In genomic region chr17:43830510-43831145, GRCh38 we compare ENCODE assay signal across 14 cellular contexts. TPM values are rescaled to one million over a fixed set of nuclear protein-coding genes. Genes with fewer than 3 reads are reported as not detected.
DNase-seq lines count a peak whose midpoint lies in the region; ATAC-seq, FAIRE-seq and TF ChIP-seq lines count a peak whose summit lies in the region.
"Had no signal": no experiment of that assay in that cellular context is flagged by ENCODE, and none has a peak within 500 bp of the region (broad histone marks: within the 10 kb centered on the region; RNA-seq: fewer than 3 reads in every experiment).

No MANE protein-coding gene starts in this region.

- DNase-seq in stimulated activated CD4-positive, alpha-beta T cell treated with anti-CD3 and anti-CD28 coated beads, Interleukin-15, amount 100 ng/mL, for 24 hours: peak; percentile 26
- DNase-seq in stimulated activated CD4-positive, alpha-beta T cell treated with anti-CD3 and anti-CD28 coated beads, Interleukin-2, amount 100 ng/mL, for 48 hours: no peak
- DNase-seq in mesothelial cell of epicardium (ENCODE audit: low spot score in 2 of 2, unreplicated experiment in 2 of 2) (no peak), urothelium cell line (ENCODE audit: low spot score) (no peak), NCI-H82 (lab: John Stamatoyannopoulos, UW) (no peak), ureter (ENCODE audit: low spot score) (no peak)
- DNase-seq: activated CD4-positive, CD25-positive, alpha-beta regulatory T cell; DMS79 treated with DMSO at 0.1 percent for 48 hours; hypothalamus; IMR-90; testis had no signal

- H3K9me3 Mint-ChIP-seq in activated T-helper 17 cell treated with anti-CD3 and anti-CD28 coated beads, Interleukin-2, amount 50 U/mL, for 72 hours: no peaks in the 10 kb centered on the region
- H3K9me3 Mint-ChIP-seq in mesothelial cell of epicardium: peaks cover 6% of the 10 kb centered on the region

- no peak for TF ChIP-seq CTCF in mesothelial cell of epicardium (IDR thresholded peaks at IDR 0.05; ENCODE audit: unreplicated experiment)

- ATAC-seq in activated T-helper 17 cell treated with anti-CD3 and anti-CD28 coated beads, Interleukin-2, amount 50 U/mL, for 72 hours (replicated peaks): peak; percentile 88

- FAIRE-seq in urothelium cell line (lab: Jason Lieb, UNC): no peak

- H3K4me1 Mint-ChIP-seq in activated T-helper 17 cell treated with anti-CD3 and anti-CD28 coated beads, Interleukin-2, amount 50 U/mL, for 72 hours: peaks cover 14% of the 10 kb centered on the region
- peaks cover 19% of the 10 kb centered on the region for H3K4me1 Mint-ChIP-seq in mesothelial cell of epicardium

- H3K36me3 Mint-ChIP-seq in activated T-helper 17 cell treated with anti-CD3 and anti-CD28 coated beads, Interleukin-2, amount 50 U/mL, for 72 hours (ENCODE audit: low read depth): no peaks in the 10 kb centered on the region
- H3K36me3 Mint-ChIP-seq in mesothelial cell of epicardium: peaks cover 26% of the 10 kb centered on the region

- H3K4me3 Mint-ChIP-seq in activated T-helper 17 cell treated with anti-CD3 and anti-CD28 coated beads, Interleukin-2, amount 50 U/mL, for 72 hours: peak overlapping the region; percentile 15
- peak overlapping the region; percentile 77 for H3K4me3 Mint-ChIP-seq in mesothelial cell of epicardium
- H3K4me3 Mint-ChIP-seq: activated T-helper 1 cell treated with anti-CD3 and anti-CD28 coated beads, Interleukin-12 subunit alpha, Interleukin-12 subunit beta, Interleukin-2, Interleukin-4 antibody, amounts not matched to agents 30 ng/mL and 10 ng/mL and 1 ng/mL, durations not matched to agents 14 hours and 24 hours and 36 hours had no signal

- H3K27me3 Mint-ChIP-seq in activated T-helper 17 cell treated with anti-CD3 and anti-CD28 coated beads, Interleukin-2, amount 50 U/mL, for 72 hours: peaks cover 14% of the 10 kb centered on the region
- peaks cover 6% of the 10 kb centered on the region for H3K27me3 Mint-ChIP-seq in mesothelial cell of epicardium (ENCODE audit: low read depth)

- peak overlapping the region; percentile 20 for H3K27ac Mint-ChIP-seq in activated T-helper 17 cell treated with anti-CD3 and anti-CD28 coated beads, Interleukin-2, amount 50 U/mL, for 72 hours
- H3K27ac Mint-ChIP-seq in mesothelial cell of epicardium: no peak overlapping the region
- H3K27ac Mint-ChIP-seq: activated T-helper 1 cell treated with anti-CD3 and anti-CD28 coated beads, Interleukin-12 subunit alpha, Interleukin-12 subunit beta, Interleukin-2, Interleukin-4 antibody, amounts not matched to agents 30 ng/mL and 10 ng/mL and 1 ng/mL, durations not matched to agents 14 hours and 24 hours and 36 hours had no signal

RNA-seq across cellular contexts. Expression of gene MPP3, which starts 2.3 kb away (rescaled TPM):
- under 1 TPM; 0.43 to 0.58 TPM for total RNA-seq in activated T-helper 17 cell treated with anti-CD3 and anti-CD28 coated beads, Interleukin-2, amount 50 U/mL, for 72 hours
- 22.9 to 24.3 TPM (median 22.9 TPM) in 3 replicates for total RNA-seq in mesothelial cell of epicardium
- 11.8 TPM for total RNA-seq in ureter

RNA-seq across cellular contexts. Expression of gene CD300LG, which starts 16.3 kb away (rescaled TPM):
- not detected for total RNA-seq in activated T-helper 17 cell treated with anti-CD3 and anti-CD28 coated beads, Interleukin-2, amount 50 U/mL, for 72 hours
- total RNA-seq in mesothelial cell of epicardium: 0.18 TPM in 1 of 3 replicates, not detected in the others
- 1.4 TPM for total RNA-seq in ureter
- total RNA-seq: activated T-helper 1 cell treated with anti-CD3 and anti-CD28 coated beads, Interleukin-12 subunit alpha, Interleukin-12 subunit beta, Interleukin-2, Interleukin-4 antibody, amounts not matched to agents 30 ng/mL and 10 ng/mL and 1 ng/mL, durations not matched to agents 14 hours and 24 hours and 36 hours; IMR-90; RPMI7951 had no signal

RNA-seq across cellular contexts. Expression of gene CFAP97D1, which starts 50.4 kb away (rescaled TPM):
- total RNA-seq in activated T-helper 17 cell treated with anti-CD3 and anti-CD28 coated beads, Interleukin-2, amount 50 U/mL, for 72 hours: not detected
- total RNA-seq in mesothelial cell of epicardium (0.07 TPM in 1 of 3 replicates, not detected in the others), ureter (not detected)
- total RNA-seq: activated T-helper 1 cell treated with anti-CD3 and anti-CD28 coated beads, Interleukin-12 subunit alpha, Interleukin-12 subunit beta, Interleukin-2, Interleukin-4 antibody, amounts not matched to agents 30 ng/mL and 10 ng/mL and 1 ng/mL, durations not matched to agents 14 hours and 24 hours and 36 hours; RPMI7951 had no signal

RNA-seq across cellular contexts. Expression of gene DUSP3, which starts 51.9 kb away (rescaled TPM):
- 10 to 100 TPM; 10.5 to 21.5 TPM for total RNA-seq in activated T-helper 17 cell treated with anti-CD3 and anti-CD28 coated beads, Interleukin-2, amount 50 U/mL, for 72 hours
- total RNA-seq in mesothelial cell of epicardium (41.9 to 45.0 TPM (median 42.8 TPM) in 3 replicates), ureter (91.9 TPM)
